ENCODE assay signal across 1 cellular context in genomic region chr1:234983554-234983911, GRCh38.
TF ChIP-seq lines count a peak whose summit lies in the region.

No MANE protein-coding gene starts in this region.

TF ChIP-seq in SK-N-SH, 30 proteins besides CTCF, POLR2A, EP300 and RAD21 (continued from another document):
- TF ChIP-seq SMC3 (IDR thresholded peaks at IDR 0.05; ENCODE audit: low read depth, low read length) (no peak), TCF12 (IDR thresholded peaks at IDR 0.05) (no peak), RFX5 (IDR thresholded peaks at IDR 0.05; ENCODE audit: low read length) (no peak), MAX (IDR thresholded peaks at IDR 0.05; ENCODE audit: low read depth) (no peak)
TF ChIP-seq in SK-N-SH: peak in this region for 0.
